ENCODE assay signal across 1 cellular context in genomic region chr19:54209748-54210494, GRCh38.
TF ChIP-seq lines count a peak whose summit lies in the region.

No MANE protein-coding gene starts in this region.

TF ChIP-seq in HepG2, 621 proteins besides CTCF, POLR2A, EP300 and RAD21 (continues in another document):
- TF ChIP-seq ZNF878 (CRISPR knock-in tag; IDR thresholded peaks at IDR 0.05), result no peak
- TF ChIP-seq ZNF768 (CRISPR knock-in tag; IDR thresholded peaks at IDR 0.05), result no peak
- TF ChIP-seq PITX1 (CRISPR knock-in tag; IDR thresholded peaks at IDR 0.05), result peak; percentile 74; the same call in 1 of the 2 replicates
- TF ChIP-seq DRAP1 (CRISPR knock-in tag; IDR thresholded peaks at IDR 0.05), result peak; percentile 50; the same call in 1 of the 2 replicates
- TF ChIP-seq GLI4 (CRISPR knock-in tag; IDR thresholded peaks at IDR 0.05; ENCODE audit: borderline replicate concordance), result no peak
- TF ChIP-seq HBP1 (CRISPR knock-in tag; IDR thresholded peaks at IDR 0.05; ENCODE audit: low read depth), result 0 out of 2 replicates have a peak, but pooled peaks have one; percentile 50
- 0 out of 2 replicates have a peak, but pooled peaks have one; percentile 5 for TF ChIP-seq ZNF326 (CRISPR knock-in tag; IDR thresholded peaks at IDR 0.05; ENCODE audit: borderline replicate concordance)
- 0 out of 2 replicates have a peak, but pooled peaks have one; percentile 60 for TF ChIP-seq HINFP (CRISPR knock-in tag; IDR thresholded peaks at IDR 0.05; ENCODE audit: low read depth)
- TF ChIP-seq ZNF841 (CRISPR knock-in tag; IDR thresholded peaks at IDR 0.05; ENCODE audit: borderline replicate concordance), result peak; percentile 36; the same call in 1 of the 2 replicates
- 0 out of 2 replicates have a peak, but pooled peaks have one; percentile 27 for TF ChIP-seq HNRNPL (IDR thresholded peaks at IDR 0.05; ENCODE audit: low read depth, low read length)
- TF ChIP-seq HNF4A (CRISPR knock-in tag; IDR thresholded peaks at IDR 0.05), result peak; percentile 77
- TF ChIP-seq ZNF589 (CRISPR knock-in tag; conservative IDR thresholded peaks at IDR 0.05), result 0 out of 2 replicates have a peak, but pooled peaks have one; percentile 70
- peak; percentile 62; the same call in 1 of the 2 replicates for TF ChIP-seq ZC3H13 (CRISPR knock-in tag; IDR thresholded peaks at IDR 0.05)
- TF ChIP-seq ZNF451 (CRISPR knock-in tag; IDR thresholded peaks at IDR 0.05), result peak; percentile 57; the same call in 1 of the 2 replicates
- TF ChIP-seq ZNF660 (CRISPR knock-in tag; IDR thresholded peaks at IDR 0.05; ENCODE audit: borderline replicate concordance, low read depth), result no peak
- TF ChIP-seq ZSCAN29 (CRISPR knock-in tag; conservative IDR thresholded peaks at IDR 0.05), result 0 out of 2 replicates have a peak, but pooled peaks have one; percentile 85
- 0 out of 2 replicates have a peak, but pooled peaks have one; percentile 17 for TF ChIP-seq KLF11 (CRISPR knock-in tag; IDR thresholded peaks at IDR 0.05)
- peak; percentile 37; the same call in 1 of the 2 replicates for TF ChIP-seq ZNF652 (CRISPR knock-in tag; IDR thresholded peaks at IDR 0.05; ENCODE audit: borderline replicate concordance, low read depth)
- 0 out of 2 replicates have a peak, but pooled peaks have one; percentile 74 for TF ChIP-seq MEIS2 (CRISPR knock-in tag; IDR thresholded peaks at IDR 0.05)
- TF ChIP-seq MEF2D (CRISPR knock-in tag; IDR thresholded peaks at IDR 0.05), result 0 out of 2 replicates have a peak, but pooled peaks have one; percentile 16
- TF ChIP-seq MIXL1 (CRISPR knock-in tag; IDR thresholded peaks at IDR 0.05), result peak; percentile 67
- 0 out of 2 replicates have a peak, but pooled peaks have one; percentile 33 for TF ChIP-seq ATF3 (CRISPR knock-in tag; IDR thresholded peaks at IDR 0.05)
- TF ChIP-seq HIVEP1 (CRISPR knock-in tag; IDR thresholded peaks at IDR 0.05), result no peak; the same call in 1 of the 2 replicates
- no peak for TF ChIP-seq KLF9 (CRISPR knock-in tag; IDR thresholded peaks at IDR 0.05; ENCODE audit: low read depth)
- TF ChIP-seq ZNF792 (CRISPR knock-in tag; IDR thresholded peaks at IDR 0.05), result peak; percentile 22; the same call in 1 of the 2 replicates
- TF ChIP-seq ZNF264 (CRISPR knock-in tag; IDR thresholded peaks at IDR 0.05), result peak; percentile 48; the same call in 1 of the 2 replicates
- TF ChIP-seq ZNF446 (CRISPR knock-in tag; IDR thresholded peaks at IDR 0.05), result no peak
- TF ChIP-seq ZNF121 (CRISPR knock-in tag; IDR thresholded peaks at IDR 0.05), result 0 out of 2 replicates have a peak, but pooled peaks have one; percentile 8
- peak; percentile 76; the same call in 1 of the 2 replicates for TF ChIP-seq CBFB (CRISPR knock-in tag; IDR thresholded peaks at IDR 0.05)
- TF ChIP-seq ZBTB26 (CRISPR knock-in tag; IDR thresholded peaks at IDR 0.05; ENCODE audit: borderline replicate concordance), result peak; percentile 89
- TF ChIP-seq ZNF329 (CRISPR knock-in tag; IDR thresholded peaks at IDR 0.05; ENCODE audit: low read depth), result 0 out of 2 replicates have a peak, but pooled peaks have one; percentile 12
- 0 out of 2 replicates have a peak, but pooled peaks have one; percentile 21 for TF ChIP-seq SSRP1 (CRISPR knock-in tag; IDR thresholded peaks at IDR 0.05)
- TF ChIP-seq PHF21A (CRISPR knock-in tag; IDR thresholded peaks at IDR 0.05), result peak; percentile 93
- no peak for TF ChIP-seq SMARCC2 (IDR thresholded peaks at IDR 0.05)
- TF ChIP-seq ZNF672 (CRISPR knock-in tag; IDR thresholded peaks at IDR 0.05), result 0 out of 2 replicates have a peak, but pooled peaks have one; percentile 62
- TF ChIP-seq ZNF556 (CRISPR knock-in tag; IDR thresholded peaks at IDR 0.05; ENCODE audit: borderline replicate concordance), result 0 out of 2 replicates have a peak, but pooled peaks have one; percentile 55
- TF ChIP-seq THAP11 (CRISPR knock-in tag; IDR thresholded peaks at IDR 0.05), result peak; percentile 59; the same call in 1 of the 2 replicates
- TF ChIP-seq ZNF639 (CRISPR knock-in tag; conservative IDR thresholded peaks at IDR 0.05), result peak; percentile 50; the same call in 1 of the 2 replicates
- TF ChIP-seq FOSL2 (CRISPR knock-in tag; IDR thresholded peaks at IDR 0.05), result peak; percentile 78
- TF ChIP-seq HMG20B (CRISPR knock-in tag; conservative IDR thresholded peaks at IDR 0.05), result peak; percentile 73; the same call in 1 of the 2 replicates
- no peak for TF ChIP-seq MYPOP (CRISPR knock-in tag; IDR thresholded peaks at IDR 0.05)
- 0 out of 2 replicates have a peak, but pooled peaks have one; percentile 74 for TF ChIP-seq DNMT3B (CRISPR knock-in tag; conservative IDR thresholded peaks at IDR 0.05)
- TF ChIP-seq AKAP8 (CRISPR knock-in tag; IDR thresholded peaks at IDR 0.05), result no peak
- 0 out of 2 replicates have a peak, but pooled peaks have one; percentile 40 for TF ChIP-seq ZNF124 (CRISPR knock-in tag; IDR thresholded peaks at IDR 0.05)
- TF ChIP-seq SMC3 (IDR thresholded peaks at IDR 0.05; ENCODE audit: low read length), result no peak
- no peak for TF ChIP-seq ETV6 (CRISPR knock-in tag; conservative IDR thresholded peaks at IDR 0.05)
- TF ChIP-seq ZGPAT (CRISPR knock-in tag; IDR thresholded peaks at IDR 0.05), result peak; percentile 71
- TF ChIP-seq TARDBP (CRISPR knock-in tag; IDR thresholded peaks at IDR 0.05), result peak; percentile 89
- TF ChIP-seq NCOA2 (CRISPR knock-in tag; IDR thresholded peaks at IDR 0.05), result peak; percentile 79
- peak; percentile 86 for TF ChIP-seq HNF1B (CRISPR knock-in tag; IDR thresholded peaks at IDR 0.05)
- TF ChIP-seq ZNF574 (CRISPR knock-in tag; IDR thresholded peaks at IDR 0.05), result peak; percentile 72
- TF ChIP-seq ZBTB2 (CRISPR knock-in tag; IDR thresholded peaks at IDR 0.05; ENCODE audit: low read depth), result peak; percentile 54; the same call in 1 of the 2 replicates
- peak; percentile 56; the same call in 1 of the 2 replicates for TF ChIP-seq MAX (IDR thresholded peaks at IDR 0.05)
